ENCODE assay signal across 13 cellular contexts in genomic region chr16:86374603-86375002, GRCh38.
DNase-seq lines count a peak whose midpoint lies in the region; ATAC-seq, FAIRE-seq and TF ChIP-seq lines count a peak whose summit lies in the region.
"Had no signal": no experiment of that assay in that cellular context is flagged by ENCODE, and none has a peak within 500 bp of the region (broad histone marks: within the 10 kb centered on the region; RNA-seq: fewer than 3 reads in every experiment).

No MANE protein-coding gene starts in this region.

- H3K4me3 ChIP-seq in K562 (no peak overlapping the region), upper lobe of left lung (no peak overlapping the region)
- H3K4me3 ChIP-seq: A549 had no signal

- intact Hi-C loops in K562 (cut with micrococcal nuclease), result no loop called here

- no peak overlapping the region for H3K27ac ChIP-seq in K562 (ENCODE audit: extremely low read depth, low read depth, low read length)
- no peak overlapping the region for H3K27ac ChIP-seq in upper lobe of left lung
- H3K27ac ChIP-seq: A549 had no signal

- no peaks in the 10 kb centered on the region for H3K36me3 ChIP-seq in K562 (ENCODE audit: control insufficient read depth, insufficient read depth, low read length)
- H3K36me3 ChIP-seq in upper lobe of left lung, result no peaks in the 10 kb centered on the region

- H3K36me3 Mint-ChIP-seq in activated naive CD4-positive, alpha-beta T cell treated with anti-CD3 and anti-CD28 coated beads, Interleukin-2, amount 50 U/mL, for 72 hours, result no peaks in the 10 kb centered on the region
- H3K36me3 Mint-ChIP-seq: CD14-positive monocyte; CD8-positive, alpha-beta T cell had no signal

- FAIRE-seq in K562 (lab: Jason Lieb, UNC), result no peak
- FAIRE-seq: A549 had no signal

- TF ChIP-seq EP300 in K562 (IDR thresholded peaks at IDR 0.05; ENCODE audit: low read length) (no peak), upper lobe of left lung (IDR thresholded peaks at IDR 0.05) (no peak)

- TF ChIP-seq RAD21 in K562 (CRISPR knock-in tag; conservative IDR thresholded peaks at IDR 0.05 in 1 of 2, IDR thresholded peaks at IDR 0.05 in 1 of 2), result no peak

- peaks cover 0 to 9% of the 10 kb centered on the region in 2 donors for H3K9me3 Mint-ChIP-seq in activated naive CD4-positive, alpha-beta T cell treated with anti-CD3 and anti-CD28 coated beads, Interleukin-2, amount 50 U/mL, for 72 hours
- H3K9me3 Mint-ChIP-seq: CD8-positive, alpha-beta T cell had no signal

- TF ChIP-seq POLR2A in K562 (conservative IDR thresholded peaks at IDR 0.05), result no peak
- no peak for TF ChIP-seq POLR2A in upper lobe of left lung (IDR thresholded peaks at IDR 0.05)

- no peak overlapping the region for H3K27ac Mint-ChIP-seq in activated naive CD4-positive, alpha-beta T cell treated with anti-CD3 and anti-CD28 coated beads, Interleukin-2, amount 50 U/mL, for 72 hours
- H3K27ac Mint-ChIP-seq: CD14-positive monocyte; CD8-positive, alpha-beta T cell had no signal

- no peak overlapping the region for H3K4me2 ChIP-seq in K562 (ENCODE audit: insufficient read depth, low read length)
- H3K4me2 ChIP-seq: A549 had no signal

- no peak overlapping the region for H2AFZ ChIP-seq in K562 (ENCODE audit: low read depth, low read length)

- WGBS in K562 (ENCODE audit: insufficient coverage, low coverage, missing lambda C conversion rate), result 2% methylated on average over 5 of the region's 5 CpGs
- 77% methylated on average over 5 of the region's 5 CpGs for WGBS in upper lobe of left lung, 2 donors

- BruUV-seq in K562 (replicated peaks; lab: Mats Ljungman, UMichigan), result no TSS peak

- H3K9me3 ChIP-seq in K562 (replicated peaks; ENCODE audit: control insufficient read depth, insufficient read depth, low read depth, low read length) (no peaks in the 10 kb centered on the region; the same call in 1 of the 2 replicates), upper lobe of left lung (peaks cover 0 to 10% (median 2%) of the 10 kb centered on the region in 4 donors)

- CTCF ChIA-PET in K562 (lab: Yijun Ruan, JAX; ENCODE audit: low intra/inter-chr PET ratio), result no interaction called here

- DNase-seq in HT-29 (ENCODE audit: low spot score) (peak; percentile 42), M059J (ENCODE audit: low read depth) (peak; percentile 27), K562 (ENCODE audit: extremely low read depth in 1 of 4, low spot score in 3 of 4) (peak in 1 of 4 experiments; percentile 19), upper lobe of left lung (no peak), NCI-H1092 treated with DMSO at 0.1 percent for 48 hours (lab: John Stamatoyannopoulos, UW) (no peak), NAMALWA (ENCODE audit: low spot score) (no peak)
- DNase-seq in activated naive CD4-positive, alpha-beta T cell treated with anti-CD3 and anti-CD28 coated beads, Interleukin-2, amount 50 U/mL, for 72 hours (ENCODE audit: low spot score in 2 of 2), result no peak
- DNase-seq: Caco-2; CD8-positive, alpha-beta T cell; DMS53; KBM-7 had no signal

- TF ChIP-seq CTCF in K562 (IDR thresholded peaks at IDR 0.05 in 2 of 3, conservative IDR thresholded peaks at IDR 0.05 in 1 of 3; ENCODE audit: insufficient read depth in 2 of 3, low read depth in 1 of 3, low read length in 3 of 3) (no peak), upper lobe of left lung (IDR thresholded peaks at IDR 0.05) (no peak)

- POLR2A ChIA-PET in K562 (lab: Yijun Ruan, JAX), result no interaction called here

- in situ Hi-C loops in K562 (cut with MboI), result no loop called here

- no peak overlapping the region for H3K9ac ChIP-seq in K562 (ENCODE audit: insufficient read depth in 1 of 2, low read depth in 2 of 2, low read length in 2 of 2)

- no peaks in the 10 kb centered on the region for H3K9me1 ChIP-seq in K562 (ENCODE audit: control insufficient read depth, insufficient read depth, low read length)

- H3K27me3 ChIP-seq in K562 (ENCODE audit: control insufficient read depth in 2 of 2, insufficient read depth in 2 of 2, low read length in 2 of 2), result peaks cover 18 to 57% of the 10 kb centered on the region in 2 experiments; a peak in 3 of 5 replicates
- H3K27me3 ChIP-seq in upper lobe of left lung, result peaks cover 0 to 9% (median 0%) of the 10 kb centered on the region in 4 donors

- H3K4me1 ChIP-seq in K562 (replicated peaks in 1 of 2; ENCODE audit: control insufficient read depth in 2 of 2, insufficient read depth in 2 of 2, low read length in 2 of 2), result no peaks in the 10 kb centered on the region
- H3K4me1 ChIP-seq in upper lobe of left lung, result no peaks in the 10 kb centered on the region
- H3K4me1 ChIP-seq: A549, Caco-2 had no signal

- no peaks in the 10 kb centered on the region for H3K79me2 ChIP-seq in K562 (ENCODE audit: control insufficient read depth, insufficient read depth, low read length)

- no peak for ATAC-seq in K562
- no peak for ATAC-seq in upper lobe of left lung (ENCODE audit: low FRiP score in 2 of 2)
- ATAC-seq in activated naive CD4-positive, alpha-beta T cell treated with anti-CD3 and anti-CD28 coated beads, Interleukin-2, amount 50 U/mL, for 72 hours, result no peak
- ATAC-seq: A549; CD8-positive, alpha-beta T cell had no signal

- no peaks in the 10 kb centered on the region; the same call in 1 of the 2 replicates for H4K20me1 ChIP-seq in K562 (replicated peaks; ENCODE audit: control insufficient read depth, insufficient read depth, low read length)

TF ChIP-seq in K562, 482 proteins besides CTCF, POLR2A, EP300 and RAD21 (continues in another document):
- TF ChIP-seq NFE2L1 (tag; IDR thresholded peaks at IDR 0.05; ENCODE audit: borderline replicate concordance, low read depth) (no peak), NFE2 (IDR thresholded peaks at IDR 0.05; ENCODE audit: low read depth) (no peak), MXI1 (IDR thresholded peaks at IDR 0.05; ENCODE audit: low read depth, low read length) (no peak), EGR1 (conservative IDR thresholded peaks at IDR 0.05) (no peak), NFATC3 (IDR thresholded peaks at IDR 0.05) (no peak), ZSCAN32 (CRISPR knock-in tag; IDR thresholded peaks at IDR 0.05) (no peak), TFE3 (CRISPR knock-in tag; IDR thresholded peaks at IDR 0.05) (peak; percentile 82), ZNF232 (CRISPR knock-in tag; IDR thresholded peaks at IDR 0.05) (no peak), TCF15 (CRISPR knock-in tag; IDR thresholded peaks at IDR 0.05) (no peak), NUFIP1 (IDR thresholded peaks at IDR 0.05; ENCODE audit: partially characterized antibody) (no peak), GATAD2A (IDR thresholded peaks at IDR 0.05) (no peak), UBTF (IDR thresholded peaks at IDR 0.05; ENCODE audit: borderline replicate concordance in 1 of 2, low read depth in 2 of 2, low read length in 2 of 2) (no peak)
- TF ChIP-seq, protein P1, sequence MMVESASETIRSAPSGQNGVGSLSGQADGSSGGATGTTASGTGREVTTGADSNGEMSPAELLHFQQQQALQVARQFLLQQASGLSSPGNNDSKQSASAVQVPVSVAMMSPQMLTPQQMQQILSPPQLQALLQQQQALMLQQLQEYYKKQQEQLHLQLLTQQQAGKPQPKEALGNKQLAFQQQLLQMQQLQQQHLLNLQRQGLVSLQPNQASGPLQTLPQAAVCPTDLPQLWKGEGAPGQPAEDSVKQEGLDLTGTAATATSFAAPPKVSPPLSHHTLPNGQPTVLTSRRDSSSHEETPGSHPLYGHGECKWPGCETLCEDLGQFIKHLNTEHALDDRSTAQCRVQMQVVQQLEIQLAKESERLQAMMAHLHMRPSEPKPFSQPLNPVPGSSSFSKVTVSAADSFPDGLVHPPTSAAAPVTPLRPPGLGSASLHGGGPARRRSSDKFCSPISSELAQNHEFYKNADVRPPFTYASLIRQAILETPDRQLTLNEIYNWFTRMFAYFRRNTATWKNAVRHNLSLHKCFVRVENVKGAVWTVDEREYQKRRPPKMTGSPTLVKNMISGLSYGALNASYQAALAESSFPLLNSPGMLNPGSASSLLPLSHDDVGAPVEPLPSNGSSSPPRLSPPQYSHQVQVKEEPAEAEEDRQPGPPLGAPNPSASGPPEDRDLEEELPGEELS (CRISPR knock-in tag; IDR thresholded peaks at IDR 0.05; ENCODE audit: borderline replicate concordance), result no peak

Comparison
In these comparisons a context has a peak if more than half of its experiments do, and no peak if none do; other contexts are left out.
1. DNase-seq: peak in HT-29 (single experiment) and M059J (single experiment); none in upper lobe of left lung (0 of 2), NCI-H1092 treated with DMSO at 0.1 percent for 48 hours (single experiment), NAMALWA (single experiment) and activated naive CD4-positive, alpha-beta T cell treated with anti-CD3 and anti-CD28 coated beads, Interleukin-2, amount 50 U/mL, for 72 hours (0 of 2).